12 cellular contexts compared by ENCODE assay signal in genomic region chr1:44723496-44724407, GRCh38. TPM values are rescaled to one million over a fixed set of nuclear protein-coding genes. Genes with fewer than 3 reads are reported as not detected.
DNase-seq lines count a peak whose midpoint lies in the region; ATAC-seq and TF ChIP-seq lines count a peak whose summit lies in the region.
"Had no signal": no experiment of that assay in that cellular context is flagged by ENCODE, and none has a peak within 500 bp of the region (broad histone marks: within the 10 kb centered on the region; RNA-seq: fewer than 3 reads in every experiment).

No MANE protein-coding gene starts in this region.

- H3K56ac ChIP-seq in IMR-90 (ENCODE audit: extremely low read depth, insufficient read depth, low read length), result no peak overlapping the region

- no peak for TF ChIP-seq POLR2A in IMR-90 (IDR thresholded peaks at IDR 0.05; ENCODE audit: low read depth, low read length)

- H2BK5ac ChIP-seq in IMR-90 (ENCODE audit: low read depth, low read length, poor library complexity, severe bottlenecking), result no peak overlapping the region

- POLR2A ChIA-PET in IMR-90 (lab: Charles Lee; ENCODE audit: unreplicated experiment), result no interaction called here

- peaks cover 54 to 99% (median 74%) of the 10 kb centered on the region in 10 experiments for H3K4me1 ChIP-seq in BLaER1 treated with 17β-estradiol and CSF1 and Interleukin-3, amounts not matched to agents 10 nM and 100 nM
- H3K4me1 ChIP-seq in IMR-90 (ENCODE audit: control insufficient read depth, insufficient read depth, low read length) (peaks cover 2% of the 10 kb centered on the region; the same call in 1 of the 2 replicates), colonic mucosa (no peaks in the 10 kb centered on the region)

- H2BK20ac ChIP-seq in IMR-90 (ENCODE audit: low read depth, low read length), result no peak overlapping the region

- dilution Hi-C loops in IMR-90 (cut with HindIII; ENCODE audit: low sequenced_read_pairs, unreplicated experiment), result no loop called here

- no peaks in the 10 kb centered on the region for H3K36me3 Mint-ChIP-seq in immature natural killer cell

- 91% methylated on average over 14 of the region's 36 CpGs; no CpG with 5 or more reads in 1 of the 2 experiments for WGBS in IMR-90 (ENCODE audit: extremely low coverage in 2 of 2, insufficient read length in 1 of 2), 2 experiments

- H4K91ac ChIP-seq in IMR-90 (ENCODE audit: insufficient read depth, low read depth, low read length), result no peak overlapping the region

- H3K4me2 ChIP-seq in BLaER1 treated with 17β-estradiol and CSF1 and Interleukin-3, amounts not matched to agents 10 nM and 100 nM, result peak overlapping the region; percentile 58 to 94 (median 76)
- no peak overlapping the region for H3K4me2 ChIP-seq in IMR-90 (ENCODE audit: low read depth, low read length)

- in situ Hi-C loops in IMR-90 (cut with MboI; ENCODE audit: low sequenced_read_pairs), result no loop called here

- no peak overlapping the region for H3K18ac ChIP-seq in IMR-90 (ENCODE audit: low read depth, low read length)

- no peak overlapping the region for H2BK120ac ChIP-seq in IMR-90 (ENCODE audit: low read depth, low read length)

- peak overlapping the region in 10 of 11 experiments; percentile 71 to 91 (median 86); a peak in 20 of 22 replicates for H3K27ac ChIP-seq in BLaER1 treated with 17β-estradiol and CSF1 and Interleukin-3, amounts not matched to agents 10 nM and 100 nM
- H3K27ac ChIP-seq in IMR-90 (ENCODE audit: insufficient read depth, low read length), result no peak overlapping the region
- no peak overlapping the region for H3K27ac ChIP-seq in colonic mucosa

- no peak for TF ChIP-seq CTCF in IMR-90 (conservative IDR thresholded peaks at IDR 0.05; ENCODE audit: low read depth, low read length)
- TF ChIP-seq CTCF in colonic mucosa (IDR thresholded peaks at IDR 0.05), result no peak

- no peaks in the 10 kb centered on the region for H3K36me3 ChIP-seq in BLaER1 treated with 17β-estradiol and CSF1 and Interleukin-3, amounts not matched to agents 10 nM and 100 nM
- H3K36me3 ChIP-seq in IMR-90 (ENCODE audit: control insufficient read depth, insufficient read depth, low read length) (no peaks in the 10 kb centered on the region), colonic mucosa (no peaks in the 10 kb centered on the region)

- peak overlapping the region in 5 of 6 donors; percentile 25 to 91 (median 49) for H3K27ac Mint-ChIP-seq in immature natural killer cell

- ATAC-seq in IMR-90 (ENCODE audit: low read depth) (no peak), GM21515 (IDR thresholded peaks at IDR 0.05; ENCODE audit: unreplicated experiment) (no peak), GM18861 (IDR thresholded peaks at IDR 0.05; ENCODE audit: unreplicated experiment) (no peak)

- no TSS peak for BruUV-seq in IMR-90 (replicated peaks; lab: Mats Ljungman, UMichigan)

- no peak overlapping the region for H2AFZ ChIP-seq in IMR-90 (replicated peaks; ENCODE audit: low read length, poor library complexity)

- H3K9me3 Mint-ChIP-seq in immature natural killer cell, result no peaks in the 10 kb centered on the region

- DNase-seq in IMR-90 (no peak), immature natural killer cell (no peak), colonic mucosa (no peak), NCI-H526 treated with DMSO at 0.1 percent for 48 hours (lab: John Stamatoyannopoulos, UW) (no peak)
- DNase-seq in activated CD4-positive, alpha-beta T cell treated with anti-CD3 and anti-CD28 coated beads for 48 hours, result peak; percentile 77
- DNase-seq: COR-L47, NCI-H2107 had no signal

- H4K20me1 ChIP-seq in BLaER1 treated with 17β-estradiol and CSF1 and Interleukin-3, amounts not matched to agents 10 nM and 100 nM, result no peaks in the 10 kb centered on the region; a peak in 1 of 22 replicates
- H4K20me1 ChIP-seq in IMR-90 (ENCODE audit: insufficient read depth, low read length), result no peaks in the 10 kb centered on the region

- no peak for TF ChIP-seq RAD21 in IMR-90 (IDR thresholded peaks at IDR 0.05; ENCODE audit: low read length)

- H2AK9ac ChIP-seq in IMR-90 (replicated peaks; ENCODE audit: low read depth, low read length, poor library complexity), result peak overlapping the region; percentile 42

- H3K27me3 Mint-ChIP-seq in immature natural killer cell (ENCODE audit: low read depth in 3 of 3), result peaks cover 0 to 10% (median 5%) of the 10 kb centered on the region in 3 donors

- H3K79me1 ChIP-seq in IMR-90 (ENCODE audit: low read depth in 1 of 2, low read length in 2 of 2), result no peaks in the 10 kb centered on the region

- intact Hi-C loops in IMR-90 (cut with micrococcal nuclease) (no loop called here), colonic mucosa (cut with DNase I) (no loop called here)

- CTCF ChIA-PET in IMR-90 (lab: Yijun Ruan, JAX), result no interaction called here

- H3K9me1 ChIP-seq in IMR-90 (ENCODE audit: insufficient read depth, low read length), result peaks cover 6% of the 10 kb centered on the region; the same call in 1 of the 2 replicates

- no peak overlapping the region for H3K14ac ChIP-seq in IMR-90 (replicated peaks; ENCODE audit: low read depth, low read length)

- H3K4me3 Mint-ChIP-seq in immature natural killer cell, result peak overlapping the region in 3 of 5 donors; percentile 42 to 62 (median 45)

- H3K4me1 Mint-ChIP-seq in immature natural killer cell, result peaks cover 29 to 40% of the 10 kb centered on the region in 2 donors

- H3K9ac ChIP-seq in BLaER1 treated with 17β-estradiol and CSF1 and Interleukin-3, amounts not matched to agents 10 nM and 100 nM, result peak overlapping the region in 10 of 11 experiments; percentile 39 to 77 (median 68); a peak in 17 of 22 replicates
- no peak overlapping the region for H3K9ac ChIP-seq in IMR-90 (ENCODE audit: low read depth, low read length)
- H3K9ac ChIP-seq in colonic mucosa (ENCODE audit: low read depth in 2 of 2, low read length in 2 of 2), result peak overlapping the region in 1 of 2 donors; percentile 12

- no peak overlapping the region for H3K4ac ChIP-seq in IMR-90 (ENCODE audit: low read depth, low read length)

- H3K23ac ChIP-seq in IMR-90 (ENCODE audit: low read depth, low read length), result no peak overlapping the region

- H3K9me3 ChIP-seq in BLaER1 treated with 17β-estradiol and CSF1 and Interleukin-3, amounts not matched to agents 10 nM and 100 nM (replicated peaks in 1 of 11), result peaks cover 0 to 7% (median 0%) of the 10 kb centered on the region in 11 experiments; a peak in 2 of 22 replicates
- H3K9me3 ChIP-seq in IMR-90 (ENCODE audit: control insufficient read depth, insufficient read depth, low read length) (no peaks in the 10 kb centered on the region), colonic mucosa (no peaks in the 10 kb centered on the region)

- H2BK15ac ChIP-seq in IMR-90 (ENCODE audit: low read depth, low read length), result no peak overlapping the region

- no peaks in the 10 kb centered on the region for H3K27me3 ChIP-seq in BLaER1 treated with 17β-estradiol and CSF1 and Interleukin-3, amounts not matched to agents 10 nM and 100 nM
- H3K27me3 ChIP-seq in IMR-90 (ENCODE audit: control insufficient read depth, insufficient read depth, low read length), result no peaks in the 10 kb centered on the region
- no peaks in the 10 kb centered on the region for H3K27me3 ChIP-seq in colonic mucosa

- H4K5ac ChIP-seq in IMR-90 (ENCODE audit: low read depth, low read length), result no peak overlapping the region

- peak overlapping the region in 8 of 10 experiments; percentile 8 to 50 (median 36); a peak in 12 of 20 replicates for H3K4me3 ChIP-seq in BLaER1 treated with 17β-estradiol and CSF1 and Interleukin-3, amounts not matched to agents 10 nM and 100 nM
- H3K4me3 ChIP-seq in IMR-90 (ENCODE audit: insufficient read depth, low read depth, low read length) (no peak overlapping the region), colonic mucosa (no peak overlapping the region)

- H4K8ac ChIP-seq in IMR-90 (ENCODE audit: low read depth in 2 of 2, low read length in 2 of 2), result no peak overlapping the region

- peak overlapping the region; percentile 50 for H2AK5ac ChIP-seq in IMR-90 (ENCODE audit: low read depth, low read length)

TF ChIP-seq in IMR-90, 13 proteins besides CTCF, POLR2A, EP300 and RAD21 (continues in another document):
- TF ChIP-seq FOS (IDR thresholded peaks at IDR 0.05; ENCODE audit: low read depth, low read length), result no peak
- no peak for TF ChIP-seq MAZ (IDR thresholded peaks at IDR 0.05; ENCODE audit: borderline replicate concordance, low read depth, low read length)
- TF ChIP-seq NFE2L2 (IDR thresholded peaks at IDR 0.05; ENCODE audit: low read depth, low read length), result no peak
- TF ChIP-seq SMC3 (IDR thresholded peaks at IDR 0.05; ENCODE audit: low read depth, low read length), result no peak
- TF ChIP-seq CEBPB (IDR thresholded peaks at IDR 0.05; ENCODE audit: low read depth, low read length), result no peak

RNA-seq across cellular contexts. Expression of gene RNU5D-1, which starts 7.2 kb away (rescaled TPM):
- not detected in 2 replicates for total RNA-seq in IMR-90 (2012; rRNA removed)
- not detected in 2 replicates for polyA plus RNA-seq in IMR-90 (2012; rRNA removed)
- polyA plus RNA-seq in IMR-90 (2012; cell fraction: cytosol; rRNA removed), result not detected in 2 replicates
- polyA plus RNA-seq in IMR-90 (2012; cell fraction: nucleus; rRNA removed; ENCODE audit: low replicate concordance), result not detected in 2 replicates
- not detected for polyA plus RNA-seq in immature natural killer cell
- total RNA-seq in colonic mucosa, result not detected
- total RNA-seq: fibroblast of lung, subcutaneous adipose tissue had no signal
- polyA plus RNA-seq: fibroblast of lung had no signal

RNA-seq across cellular contexts. Expression of gene KIF2C, which starts 15.9 kb away (rescaled TPM):
- total RNA-seq in IMR-90 (2012; rRNA removed) (40.5 and 45.0 TPM in 2 replicates), colonic mucosa (10 to 100 TPM; 13.6 to 33.2 TPM)
- polyA plus RNA-seq in IMR-90 (2012; rRNA removed) (30.7 and 31.6 TPM in 2 replicates), immature natural killer cell (1 to 10 TPM in 1 of 3 donors, under 1 TPM in 1, not detected in 1; 0.51 to 1.1 TPM)
- polyA plus RNA-seq in IMR-90 (2012; cell fraction: cytosol; rRNA removed), result 8.4 and 16.7 TPM in 2 replicates
- polyA plus RNA-seq in IMR-90 (2012; cell fraction: nucleus; rRNA removed; ENCODE audit: low replicate concordance), result 20.0 and 30.2 TPM in 2 replicates

RNA-seq across cellular contexts. Expression of gene ARMH1, which starts 49.2 kb away (rescaled TPM):
- total RNA-seq in IMR-90 (2012; rRNA removed), result 0.28 and 0.36 TPM in 2 replicates
- polyA plus RNA-seq in IMR-90 (2012; rRNA removed), result 0.72 and 1.1 TPM in 2 replicates
- polyA plus RNA-seq in IMR-90 (2012; cell fraction: cytosol; rRNA removed), result 0.33 TPM in 1 of 2 replicates, not detected in the other
- polyA plus RNA-seq in IMR-90 (2012; cell fraction: nucleus; rRNA removed; ENCODE audit: low replicate concordance), result 15.3 and 21.0 TPM in 2 replicates
- polyA plus RNA-seq in immature natural killer cell, result 1 to 10 TPM in 1 of 3 donors, under 1 TPM in 1, not detected in 1; 0.50 to 1.6 TPM
- total RNA-seq in colonic mucosa, result 1 to 10 TPM; 1.3 to 5.1 TPM

RNA-seq across cellular contexts. Expression of gene TMEM53, which starts 49.5 kb away (rescaled TPM):
- 2.2 and 2.7 TPM in 2 replicates for total RNA-seq in IMR-90 (2012; rRNA removed)
- polyA plus RNA-seq in IMR-90 (2012; rRNA removed), result 6.3 and 8.1 TPM in 2 replicates
- polyA plus RNA-seq in IMR-90 (2012; cell fraction: cytosol; rRNA removed), result 6.7 and 9.4 TPM in 2 replicates
- 3.1 and 5.5 TPM in 2 replicates for polyA plus RNA-seq in IMR-90 (2012; cell fraction: nucleus; rRNA removed; ENCODE audit: low replicate concordance)
- polyA plus RNA-seq in immature natural killer cell, result 1 to 10 TPM; 4.2 to 8.8 (median 8.7) TPM
- total RNA-seq in colonic mucosa, result 10 to 100 TPM; 26.4 to 29.6 TPM

RNA-seq across cellular contexts. Expression of gene RPS8, which starts 51.6 kb away (rescaled TPM):
- 1,837 and 2,171 TPM in 2 replicates for total RNA-seq in IMR-90 (2012; rRNA removed)
- polyA plus RNA-seq in IMR-90 (2012; rRNA removed), result 2,128 and 2,255 TPM in 2 replicates
- polyA plus RNA-seq in IMR-90 (2012; cell fraction: cytosol; rRNA removed), result 2,467 and 3,082 TPM in 2 replicates
- 595 and 1,006 TPM in 2 replicates for polyA plus RNA-seq in IMR-90 (2012; cell fraction: nucleus; rRNA removed; ENCODE audit: low replicate concordance)
- polyA plus RNA-seq in immature natural killer cell, result 100 to 1,000 TPM; 412 to 772 (median 474) TPM
- 1,000 to 10,000 TPM; 1,574 to 1,589 TPM for total RNA-seq in colonic mucosa

Comparison
In these comparisons a context has a peak if more than half of its experiments do, and no peak if none do; other contexts are left out.
1. H3K27ac ChIP-seq: peak in BLaER1 treated with 17β-estradiol and CSF1 and Interleukin-3, amounts not matched to agents 10 nM and 100 nM (10 of 11); none in IMR-90 (single experiment) and colonic mucosa (single experiment).
2. H3K4me3 ChIP-seq: peak in BLaER1 treated with 17β-estradiol and CSF1 and Interleukin-3, amounts not matched to agents 10 nM and 100 nM (8 of 10); none in IMR-90 (single experiment) and colonic mucosa (single experiment).